1 cellular context compared by ENCODE assay signal in the genomic region with DNA sequence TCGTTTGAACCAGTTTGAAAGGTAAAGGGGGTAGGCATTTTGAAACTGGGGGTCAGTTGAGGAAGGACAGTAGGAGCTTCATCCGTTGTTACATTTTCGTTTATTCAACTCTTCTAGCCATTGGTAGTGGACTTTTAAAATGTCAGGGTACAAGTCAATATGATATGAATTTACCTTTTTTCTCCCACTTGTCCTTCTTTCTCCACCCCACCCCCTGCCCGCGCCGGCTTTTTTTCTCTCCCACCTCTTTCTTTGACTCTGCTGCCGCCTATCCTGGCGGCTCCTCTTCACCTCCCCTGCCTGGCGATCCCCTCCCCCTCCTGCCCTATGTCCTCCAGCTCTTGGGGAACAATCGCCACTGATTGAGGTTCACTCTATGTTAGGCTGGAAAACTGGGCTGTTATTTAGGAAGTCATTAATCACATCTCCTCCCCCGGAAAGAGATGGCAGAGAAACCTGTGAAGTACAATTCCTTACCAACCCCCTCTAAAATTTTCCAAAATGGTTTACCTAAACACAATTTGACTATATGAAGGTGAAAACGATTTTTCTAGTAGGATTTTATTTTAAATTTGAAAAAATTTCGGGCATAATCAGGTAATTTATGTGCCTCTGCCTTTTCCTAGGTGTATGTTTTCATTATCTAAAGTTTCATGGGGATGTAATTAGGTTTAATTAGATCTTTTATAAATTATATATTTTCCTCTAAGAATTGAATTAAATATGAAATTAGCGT.
A peak's percentile ranks its signal among the peaks of the same experiment; 100 is the strongest.
TF ChIP-seq lines count a peak whose summit lies in the region.

No MANE protein-coding gene starts in this region.

TF ChIP-seq in K562, 482 proteins besides CTCF, POLR2A, EP300 and RAD21 (continued from another document):
- TF ChIP-seq CUX1 (CRISPR knock-in tag; IDR thresholded peaks at IDR 0.05) (no peak), ARNT (IDR thresholded peaks at IDR 0.05) (no peak), NONO (IDR thresholded peaks at IDR 0.05; ENCODE audit: low read depth in 2 of 2, low read length in 1 of 2) (0 out of 4 replicates have a peak, but pooled peaks of 1 of the 2 experiments have one; percentile 41), PTRF (tag; IDR thresholded peaks at IDR 0.05) (no peak), CHAMP1 (IDR thresholded peaks at IDR 0.05) (peak; percentile 36), ZNF140 (CRISPR knock-in tag; IDR thresholded peaks at IDR 0.05) (no peak), BACH1 (tag; IDR thresholded peaks at IDR 0.05) (no peak), ZNF511 (CRISPR knock-in tag; IDR thresholded peaks at IDR 0.05) (no peak), POLR2H (tag; IDR thresholded peaks at IDR 0.05; ENCODE audit: low read depth) (no peak), ZBTB26 (CRISPR knock-in tag; IDR thresholded peaks at IDR 0.05) (0 out of 2 replicates have a peak, but pooled peaks have one; percentile 34)
- TF ChIP-seq, protein P1, sequence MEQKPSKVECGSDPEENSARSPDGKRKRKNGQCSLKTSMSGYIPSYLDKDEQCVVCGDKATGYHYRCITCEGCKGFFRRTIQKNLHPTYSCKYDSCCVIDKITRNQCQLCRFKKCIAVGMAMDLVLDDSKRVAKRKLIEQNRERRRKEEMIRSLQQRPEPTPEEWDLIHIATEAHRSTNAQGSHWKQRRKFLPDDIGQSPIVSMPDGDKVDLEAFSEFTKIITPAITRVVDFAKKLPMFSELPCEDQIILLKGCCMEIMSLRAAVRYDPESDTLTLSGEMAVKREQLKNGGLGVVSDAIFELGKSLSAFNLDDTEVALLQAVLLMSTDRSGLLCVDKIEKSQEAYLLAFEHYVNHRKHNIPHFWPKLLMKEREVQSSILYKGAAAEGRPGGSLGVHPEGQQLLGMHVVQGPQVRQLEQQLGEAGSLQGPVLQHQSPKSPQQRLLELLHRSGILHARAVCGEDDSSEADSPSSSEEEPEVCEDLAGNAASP (IDR thresholded peaks at IDR 0.05) = no peak
